Comparison of ENCODE assay signal across 8 cellular contexts in genomic region chr22:50627914-50628542, GRCh38.
DNase-seq lines count a peak whose midpoint lies in the region; ATAC-seq and TF ChIP-seq lines count a peak whose summit lies in the region.

Gene ARSA, minus strand, starts transcription at chr22:50628152. Its CDS starts 373 bp downstream, at chr22:50627779.

- peak within 1 kb of the TSS; percentile 85 for H3K4me3 ChIP-seq in choroid plexus epithelial cell (ENCODE audit: low read depth, low read length)

- peak; percentile 62 for ATAC-seq in HG02884 (IDR thresholded peaks at IDR 0.05; ENCODE audit: unreplicated experiment)

- TF ChIP-seq CTCF in choroid plexus epithelial cell (conservative IDR thresholded peaks at IDR 0.05; ENCODE audit: low read depth, low read length), result peak; percentile 51

- DNase-seq in NCI-H1436 (lab: John Stamatoyannopoulos, UW) (peak; percentile 72), NCI-H1436 treated with DMSO at 0.1 percent for 48 hours (lab: John Stamatoyannopoulos, UW) (no peak), NCI-H2196 treated with DMSO at 0.1 percent for 48 hours (lab: John Stamatoyannopoulos, UW; ENCODE audit: unreplicated experiment) (peak; percentile 37), choroid plexus epithelial cell (ENCODE audit: low read depth) (peak; percentile 83), kidney tubule cell (ENCODE audit: low spot score) (peak; percentile 89)
- peak; percentile 76 for DNase-seq in activated CD4-positive, CD25-positive, alpha-beta regulatory T cell treated with anti-CD3 and anti-CD28 coated beads, Interleukin-2, amount 50 U/mL, for 72 hours
- DNase-seq in stimulated activated CD4-positive, alpha-beta T cell treated with anti-CD3 and anti-CD28 coated beads, Interleukin-1b, Interleukin-23, amount 100 ng/mL, for 1 hour (ENCODE audit: low read depth in 2 of 2), result peak; percentile 40 to 62
